Comparison of ENCODE assay signal across 1 cellular context in genomic region chr14:22587677-22588418, GRCh38.
TF ChIP-seq lines count a peak whose summit lies in the region.

No MANE protein-coding gene starts in this region.

TF ChIP-seq in GM12878, 131 proteins besides CTCF, POLR2A, EP300 and RAD21:
- TF ChIP-seq MXI1 (IDR thresholded peaks at IDR 0.05; ENCODE audit: low read depth, low read length), result 0 out of 2 replicates have a peak, but pooled peaks have one; percentile 19
